ENCODE assay signal across 1 cellular context in the genomic region with DNA sequence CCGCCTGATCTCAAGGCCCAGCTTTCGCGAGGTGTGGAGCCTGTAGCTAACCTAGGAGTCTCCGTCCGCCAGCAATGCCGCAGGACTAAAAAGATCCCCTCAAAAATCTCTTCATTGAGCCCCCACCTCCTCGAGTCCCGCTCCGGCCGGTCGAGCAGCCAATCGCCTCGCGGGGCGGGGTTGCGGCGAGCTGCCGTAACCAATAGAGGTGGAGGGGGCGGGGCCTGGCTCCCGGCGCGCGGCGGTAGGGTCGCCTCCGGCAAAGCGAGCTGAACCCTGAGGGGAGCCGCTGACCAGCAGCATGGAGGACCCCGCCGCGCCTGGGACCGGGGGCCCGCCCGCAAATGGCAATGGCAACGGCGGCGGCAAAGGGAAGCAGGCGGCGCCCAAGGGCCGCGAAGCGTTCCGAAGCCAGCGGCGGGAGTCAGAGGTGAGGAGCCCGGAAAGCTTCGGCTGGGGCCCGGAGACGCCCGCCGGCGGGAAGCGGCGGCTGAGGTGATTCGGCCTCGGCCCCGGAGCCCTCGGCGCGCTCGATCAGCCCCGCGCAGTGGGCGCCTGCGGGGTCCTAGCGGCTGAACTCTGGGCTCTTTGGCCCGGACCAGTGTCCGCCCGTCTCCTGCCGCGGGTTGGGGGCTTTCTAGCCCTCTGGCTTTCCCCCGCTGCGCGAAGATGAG.
TF ChIP-seq lines count a peak whose summit lies in the region.

A gene with protein sequence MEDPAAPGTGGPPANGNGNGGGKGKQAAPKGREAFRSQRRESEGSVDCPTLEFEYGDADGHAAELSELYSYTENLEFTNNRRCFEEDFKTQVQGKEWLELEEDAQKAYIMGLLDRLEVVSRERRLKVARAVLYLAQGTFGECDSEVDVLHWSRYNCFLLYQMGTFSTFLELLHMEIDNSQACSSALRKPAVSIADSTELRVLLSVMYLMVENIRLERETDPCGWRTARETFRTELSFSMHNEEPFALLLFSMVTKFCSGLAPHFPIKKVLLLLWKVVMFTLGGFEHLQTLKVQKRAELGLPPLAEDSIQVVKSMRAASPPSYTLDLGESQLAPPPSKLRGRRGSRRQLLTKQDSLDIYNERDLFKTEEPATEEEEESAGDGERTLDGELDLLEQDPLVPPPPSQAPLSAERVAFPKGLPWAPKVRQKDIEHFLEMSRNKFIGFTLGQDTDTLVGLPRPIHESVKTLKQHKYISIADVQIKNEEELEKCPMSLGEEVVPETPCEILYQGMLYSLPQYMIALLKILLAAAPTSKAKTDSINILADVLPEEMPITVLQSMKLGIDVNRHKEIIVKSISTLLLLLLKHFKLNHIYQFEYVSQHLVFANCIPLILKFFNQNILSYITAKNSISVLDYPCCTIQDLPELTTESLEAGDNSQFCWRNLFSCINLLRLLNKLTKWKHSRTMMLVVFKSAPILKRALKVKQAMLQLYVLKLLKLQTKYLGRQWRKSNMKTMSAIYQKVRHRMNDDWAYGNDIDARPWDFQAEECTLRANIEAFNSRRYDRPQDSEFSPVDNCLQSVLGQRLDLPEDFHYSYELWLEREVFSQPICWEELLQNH (plus strand): TSS at position 261 of the 674 bp plus-strand sequence. CDS start 41 bp downstream, at position 302.

TF ChIP-seq in K562, 482 proteins besides CTCF, POLR2A, EP300 and RAD21 (continued from another document and continues in another):
- no peak for TF ChIP-seq ZNF431 (CRISPR knock-in tag; IDR thresholded peaks at IDR 0.05)
- TF ChIP-seq CBX5 (IDR thresholded peaks at IDR 0.05; ENCODE audit: borderline replicate concordance, low read depth), result no peak
- no peak for TF ChIP-seq ZNF217 (CRISPR knock-in tag; IDR thresholded peaks at IDR 0.05)
- TF ChIP-seq SMARCB1 (IDR thresholded peaks at IDR 0.05; ENCODE audit: insufficient read length, low read depth), result no peak
- TF ChIP-seq ZC3H8 (IDR thresholded peaks at IDR 0.05), result no peak
- peak; percentile 48; the same call in 1 of the 2 replicates for TF ChIP-seq DIDO1 (tag; IDR thresholded peaks at IDR 0.05; ENCODE audit: low read depth)
- TF ChIP-seq EP400 (IDR thresholded peaks at IDR 0.05), result peak; percentile 13; the same call in 1 of the 2 replicates
- peak; percentile 41; the same call in 1 of the 2 replicates for TF ChIP-seq ZNF274 (IDR thresholded peaks at IDR 0.05; ENCODE audit: borderline replicate concordance, low read depth, low read length)
- no peak for TF ChIP-seq TFAM (CRISPR knock-in tag; conservative IDR thresholded peaks at IDR 0.05)
- TF ChIP-seq ZNF785 (CRISPR knock-in tag; IDR thresholded peaks at IDR 0.05), result no peak
- TF ChIP-seq ZKSCAN1 (IDR thresholded peaks at IDR 0.05; ENCODE audit: low read depth, low read length), result no peak
- TF ChIP-seq HMG20B (CRISPR knock-in tag; IDR thresholded peaks at IDR 0.05), result no peak
- TF ChIP-seq, protein P1, sequence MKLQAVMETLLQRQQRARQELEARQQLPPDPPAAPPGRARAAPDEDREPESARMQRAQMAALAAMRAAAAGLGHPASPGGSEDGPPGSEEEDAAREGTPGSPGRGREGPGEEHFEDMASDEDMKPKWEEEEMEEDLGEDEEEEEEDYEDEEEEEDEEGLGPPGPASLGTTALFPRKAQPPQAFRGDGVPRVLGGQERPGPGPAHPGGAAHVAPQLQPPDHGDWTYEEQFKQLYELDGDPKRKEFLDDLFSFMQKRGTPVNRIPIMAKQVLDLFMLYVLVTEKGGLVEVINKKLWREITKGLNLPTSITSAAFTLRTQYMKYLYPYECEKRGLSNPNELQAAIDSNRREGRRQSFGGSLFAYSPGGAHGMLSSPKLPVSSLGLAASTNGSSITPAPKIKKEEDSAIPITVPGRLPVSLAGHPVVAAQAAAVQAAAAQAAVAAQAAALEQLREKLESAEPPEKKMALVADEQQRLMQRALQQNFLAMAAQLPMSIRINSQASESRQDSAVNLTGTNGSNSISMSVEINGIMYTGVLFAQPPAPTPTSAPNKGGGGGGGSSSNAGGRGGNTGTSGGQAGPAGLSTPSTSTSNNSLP (IDR thresholded peaks at IDR 0.05; ENCODE audit: borderline replicate concordance, low read depth, low read length), result no peak
- TF ChIP-seq POLR2AphosphoS5 (IDR thresholded peaks at IDR 0.05; ENCODE audit: control insufficient read depth, insufficient read depth, low read depth, low read length), result peak; percentile 90
- TF ChIP-seq BRF1 (IDR thresholded peaks at IDR 0.05; ENCODE audit: borderline replicate concordance, extremely low read depth, insufficient read length), result no peak
- TF ChIP-seq SNIP1 (IDR thresholded peaks at IDR 0.05; ENCODE audit: low read depth), result no peak
- peak; percentile 18 for TF ChIP-seq HNRNPK (IDR thresholded peaks at IDR 0.05; ENCODE audit: low read depth, low read length, poor library complexity, severe bottlenecking)
- no peak for TF ChIP-seq LEF1 (IDR thresholded peaks at IDR 0.05)
- no peak for TF ChIP-seq HDAC3 (IDR thresholded peaks at IDR 0.05; ENCODE audit: borderline replicate concordance, partially characterized antibody)
- no peak for TF ChIP-seq MECOM (CRISPR knock-in tag; IDR thresholded peaks at IDR 0.05)
- no peak for TF ChIP-seq ILF3 (IDR thresholded peaks at IDR 0.05; ENCODE audit: borderline replicate concordance)
- TF ChIP-seq HDAC8 (tag; IDR thresholded peaks at IDR 0.05), result no peak
- no peak for TF ChIP-seq THRAP3 (IDR thresholded peaks at IDR 0.05; ENCODE audit: borderline replicate concordance)
- TF ChIP-seq CEBPB (tag; IDR thresholded peaks at IDR 0.05), result no peak
- TF ChIP-seq OTX1 (CRISPR knock-in tag; IDR thresholded peaks at IDR 0.05), result no peak
- TF ChIP-seq, protein P2, sequence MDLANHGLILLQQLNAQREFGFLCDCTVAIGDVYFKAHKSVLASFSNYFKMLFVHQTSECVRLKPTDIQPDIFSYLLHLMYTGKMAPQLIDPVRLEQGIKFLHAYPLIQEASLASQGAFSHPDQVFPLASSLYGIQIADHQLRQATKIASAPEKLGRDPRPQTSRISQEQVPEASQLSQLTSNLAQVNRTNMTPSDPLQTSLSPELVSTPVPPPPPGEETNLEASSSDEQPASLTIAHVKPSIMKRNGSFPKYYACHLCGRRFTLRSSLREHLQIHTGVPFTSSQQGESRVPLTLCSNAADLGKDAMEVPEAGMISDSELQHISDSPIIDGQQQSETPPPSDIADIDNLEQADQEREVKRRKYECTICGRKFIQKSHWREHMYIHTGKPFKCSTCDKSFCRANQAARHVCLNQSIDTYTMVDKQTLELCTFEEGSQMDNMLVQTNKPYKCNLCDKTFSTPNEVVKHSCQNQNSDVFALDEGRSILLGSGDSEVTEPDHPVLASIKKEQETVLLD (IDR thresholded peaks at IDR 0.05), result no peak
- no peak for TF ChIP-seq RNF219 (CRISPR knock-in tag; IDR thresholded peaks at IDR 0.05)
- TF ChIP-seq, protein P3, sequence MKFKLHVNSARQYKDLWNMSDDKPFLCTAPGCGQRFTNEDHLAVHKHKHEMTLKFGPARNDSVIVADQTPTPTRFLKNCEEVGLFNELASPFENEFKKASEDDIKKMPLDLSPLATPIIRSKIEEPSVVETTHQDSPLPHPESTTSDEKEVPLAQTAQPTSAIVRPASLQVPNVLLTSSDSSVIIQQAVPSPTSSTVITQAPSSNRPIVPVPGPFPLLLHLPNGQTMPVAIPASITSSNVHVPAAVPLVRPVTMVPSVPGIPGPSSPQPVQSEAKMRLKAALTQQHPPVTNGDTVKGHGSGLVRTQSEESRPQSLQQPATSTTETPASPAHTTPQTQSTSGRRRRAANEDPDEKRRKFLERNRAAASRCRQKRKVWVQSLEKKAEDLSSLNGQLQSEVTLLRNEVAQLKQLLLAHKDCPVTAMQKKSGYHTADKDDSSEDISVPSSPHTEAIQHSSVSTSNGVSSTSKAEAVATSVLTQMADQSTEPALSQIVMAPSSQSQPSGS (CRISPR knock-in tag; IDR thresholded peaks at IDR 0.05), result no peak
- TF ChIP-seq SRSF3 (IDR thresholded peaks at IDR 0.05; ENCODE audit: insufficient read depth, low read length), result no peak
- TF ChIP-seq ETV1 (tag; conservative IDR thresholded peaks at IDR 0.05; ENCODE audit: low read depth), result peak; percentile 61; the same call in 1 of the 2 replicates
- TF ChIP-seq ZNF444 (CRISPR knock-in tag; IDR thresholded peaks at IDR 0.05), result no peak
- no peak for TF ChIP-seq MCM5 (IDR thresholded peaks at IDR 0.05; ENCODE audit: low read depth)
- TF ChIP-seq KDM1A (IDR thresholded peaks at IDR 0.05), result no peak; a peak in 1 of 4 replicates
- TF ChIP-seq FOXP1 (CRISPR knock-in tag; IDR thresholded peaks at IDR 0.05), result peak; percentile 85
- TF ChIP-seq ZNF668 (CRISPR knock-in tag; IDR thresholded peaks at IDR 0.05), result no peak
- TF ChIP-seq ZNF324 (CRISPR knock-in tag; IDR thresholded peaks at IDR 0.05), result no peak
- no peak for TF ChIP-seq ZNF277 (CRISPR knock-in tag; IDR thresholded peaks at IDR 0.05; ENCODE audit: borderline replicate concordance)
- TF ChIP-seq MCM7 (IDR thresholded peaks at IDR 0.05), result no peak
- TF ChIP-seq, protein P4, sequence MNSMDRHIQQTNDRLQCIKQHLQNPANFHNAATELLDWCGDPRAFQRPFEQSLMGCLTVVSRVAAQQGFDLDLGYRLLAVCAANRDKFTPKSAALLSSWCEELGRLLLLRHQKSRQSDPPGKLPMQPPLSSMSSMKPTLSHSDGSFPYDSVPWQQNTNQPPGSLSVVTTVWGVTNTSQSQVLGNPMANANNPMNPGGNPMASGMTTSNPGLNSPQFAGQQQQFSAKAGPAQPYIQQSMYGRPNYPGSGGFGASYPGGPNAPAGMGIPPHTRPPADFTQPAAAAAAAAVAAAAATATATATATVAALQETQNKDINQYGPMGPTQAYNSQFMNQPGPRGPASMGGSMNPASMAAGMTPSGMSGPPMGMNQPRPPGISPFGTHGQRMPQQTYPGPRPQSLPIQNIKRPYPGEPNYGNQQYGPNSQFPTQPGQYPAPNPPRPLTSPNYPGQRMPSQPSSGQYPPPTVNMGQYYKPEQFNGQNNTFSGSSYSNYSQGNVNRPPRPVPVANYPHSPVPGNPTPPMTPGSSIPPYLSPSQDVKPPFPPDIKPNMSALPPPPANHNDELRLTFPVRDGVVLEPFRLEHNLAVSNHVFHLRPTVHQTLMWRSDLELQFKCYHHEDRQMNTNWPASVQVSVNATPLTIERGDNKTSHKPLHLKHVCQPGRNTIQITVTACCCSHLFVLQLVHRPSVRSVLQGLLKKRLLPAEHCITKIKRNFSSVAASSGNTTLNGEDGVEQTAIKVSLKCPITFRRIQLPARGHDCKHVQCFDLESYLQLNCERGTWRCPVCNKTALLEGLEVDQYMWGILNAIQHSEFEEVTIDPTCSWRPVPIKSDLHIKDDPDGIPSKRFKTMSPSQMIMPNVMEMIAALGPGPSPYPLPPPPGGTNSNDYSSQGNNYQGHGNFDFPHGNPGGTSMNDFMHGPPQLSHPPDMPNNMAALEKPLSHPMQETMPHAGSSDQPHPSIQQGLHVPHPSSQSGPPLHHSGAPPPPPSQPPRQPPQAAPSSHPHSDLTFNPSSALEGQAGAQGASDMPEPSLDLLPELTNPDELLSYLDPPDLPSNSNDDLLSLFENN (IDR thresholded peaks at IDR 0.05; ENCODE audit: low read depth in 2 of 2, low read length in 2 of 2), result no peak
- peak; percentile 38 for TF ChIP-seq SMAD1 (IDR thresholded peaks at IDR 0.05; ENCODE audit: low read depth, low read length, partially characterized antibody)
- no peak for TF ChIP-seq TRIM25 (IDR thresholded peaks at IDR 0.05; ENCODE audit: borderline replicate concordance)
- TF ChIP-seq KAT7 (CRISPR knock-in tag; IDR thresholded peaks at IDR 0.05; ENCODE audit: borderline replicate concordance), result no peak
- peak; percentile 81 for TF ChIP-seq NEUROD1 (IDR thresholded peaks at IDR 0.05; ENCODE audit: borderline replicate concordance, low read depth, low read length, partially characterized antibody)
- TF ChIP-seq ETV5 (CRISPR knock-in tag; IDR thresholded peaks at IDR 0.05; ENCODE audit: low read depth), result peak; percentile 67
- 0 out of 2 replicates have a peak, but pooled peaks have one; percentile 38 for TF ChIP-seq ZNF175 (CRISPR knock-in tag; IDR thresholded peaks at IDR 0.05; ENCODE audit: low read depth)
- TF ChIP-seq SOX6 (IDR thresholded peaks at IDR 0.05), result 0 out of 2 replicates have a peak, but pooled peaks have one; percentile 36
- no peak for TF ChIP-seq WHSC1 (IDR thresholded peaks at IDR 0.05; ENCODE audit: low read length)
